24 cellular contexts compared by ENCODE assay signal in the genomic region with DNA sequence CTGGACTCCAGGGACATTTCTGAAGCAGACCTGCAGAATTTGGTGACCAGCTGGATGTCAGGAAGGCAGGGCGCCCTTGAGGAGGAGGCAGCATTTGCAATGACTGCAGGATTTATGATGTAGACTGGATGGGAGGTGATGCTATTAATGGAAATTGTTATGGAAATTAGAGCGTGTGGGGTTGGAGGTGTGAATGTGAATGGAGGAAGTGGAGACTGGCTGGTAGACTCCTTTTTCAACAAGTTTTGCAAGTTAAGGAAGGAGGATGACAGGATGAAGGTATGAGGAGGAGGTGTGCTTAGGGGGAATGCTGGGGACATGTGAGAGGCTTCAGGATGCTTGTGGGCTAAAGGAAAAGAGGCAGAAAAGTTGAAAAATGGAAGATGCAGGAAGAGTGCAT.
"Had no signal": no experiment of that assay in that cellular context is flagged by ENCODE, and none has a peak within 500 bp of the region (broad histone marks: within the 10 kb centered on the region; RNA-seq: fewer than 3 reads in every experiment).

No MANE protein-coding gene starts in this region.

- H3K27ac ChIP-seq: ascending aorta, cardiac muscle cell, KMS-11, WERI-Rb-1 had no signal

- H3K9ac ChIP-seq: KMS-11 had no signal

- H3K27me3 ChIP-seq: ascending aorta, cardiac muscle cell had no signal

- DNase-seq: activated CD4-positive, alpha-beta T cell treated with anti-CD3 and anti-CD28 coated beads, Interleukin-2, amount 10 ng/mL, durations not matched to agents 24 days and 14 days; activated CD4-positive, alpha-beta T cell treated with anti-CD3 and anti-CD28 coated beads, Interleukin-2, amount 50 U/mL, for 48 hours; activated CD8-positive, alpha-beta T cell treated with anti-CD3 and anti-CD28 coated beads, Interleukin-2, amount 10 ng/mL, durations not matched to agents 7 days and 5 days; activated gamma-delta T cell; activated naive CD4-positive, alpha-beta T cell treated with Interleukin-2 at 50 U/mL for 16 hours; activated naive CD8-positive, alpha-beta T cell treated with anti-CD3 and anti-CD28 coated beads, Interleukin-2, amount 10 ng/mL, durations not matched to agents 7 days and 5 days; activated T-cell treated with anti-CD3 and anti-CD28 coated beads, Interleukin-2, amount 50 U/mL, for 24 hours; amygdala; NCI-H187; NCI-H2029 treated with DMSO at 0.1 percent for 48 hours; NCI-H2107; NCI-H2171; NCI-H510A; NCI-H774; OCI-M1; Right ventricle myocardium superior; SW 1271; T-helper 1 cell; T-helper 2 cell; T-helper 9 cell; WERI-Rb-1 had no signal

- H3K9me3 ChIP-seq: ascending aorta had no signal

- H3K4me3 ChIP-seq: ascending aorta, cardiac muscle cell had no signal

- H3K4me1 ChIP-seq: ascending aorta had no signal

- H3K36me3 ChIP-seq: ascending aorta, cardiac muscle cell, WERI-Rb-1 had no signal
